In the genomic region with DNA sequence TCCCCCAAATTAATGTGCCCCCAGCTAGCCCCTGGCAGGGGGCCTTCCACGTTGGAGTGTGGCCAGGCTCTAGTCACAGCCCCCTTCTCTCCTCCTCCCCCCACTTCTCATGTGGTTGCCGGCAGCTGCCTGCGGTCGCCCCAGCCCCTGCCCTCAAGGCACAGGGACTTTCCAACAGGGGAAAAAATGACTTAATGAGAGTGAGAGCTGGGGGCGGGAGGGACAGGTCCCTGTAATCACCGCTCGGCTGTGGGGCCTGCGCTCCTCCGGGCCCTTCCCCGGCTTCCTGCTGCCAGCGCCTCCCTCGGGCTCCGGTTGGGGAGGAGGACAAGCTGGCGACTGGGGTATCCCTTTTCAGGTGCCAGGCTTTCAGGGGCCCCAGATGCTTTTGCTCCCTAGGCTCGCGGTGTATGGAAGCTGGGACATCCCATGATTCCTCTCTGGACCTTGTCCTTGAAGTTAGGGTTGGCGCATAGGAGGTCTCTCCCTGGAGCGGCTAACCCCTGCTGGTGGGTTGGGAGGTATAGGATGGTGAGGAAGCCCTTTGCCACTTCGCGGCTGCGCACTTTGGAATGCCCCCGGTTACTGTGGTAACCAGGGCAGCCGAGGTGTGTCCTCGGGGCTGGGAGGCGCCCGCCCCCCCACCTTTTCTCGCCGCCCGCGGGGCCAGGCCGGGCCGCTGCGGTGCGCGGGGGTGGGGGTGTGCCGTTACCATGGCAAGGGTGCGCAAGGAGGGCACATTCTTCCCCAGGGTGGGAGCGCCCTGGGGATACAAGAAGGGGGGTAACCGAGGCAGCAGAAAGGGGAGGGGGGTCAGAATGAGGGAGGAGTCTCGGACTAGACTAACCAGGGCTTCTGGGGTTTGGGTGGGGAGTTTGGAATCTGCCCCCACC, we compare ENCODE assay signal across 9 cellular contexts. TPM values are rescaled to one million over a fixed set of nuclear protein-coding genes. Genes with fewer than 3 reads are reported as not detected.
DNase-seq lines count a peak whose midpoint lies in the region; ATAC-seq and TF ChIP-seq lines count a peak whose summit lies in the region.
"Had no signal": no experiment of that assay in that cellular context is flagged by ENCODE, and none has a peak within 500 bp of the region (broad histone marks: within the 10 kb centered on the region; RNA-seq: fewer than 3 reads in every experiment).

No MANE protein-coding gene starts in this region.

- WGBS in spleen, 5 donors = 0 to 2% (median 1%) methylated on average over 23 to 40 of the region's 40 CpGs

- DNase-seq in NCI-H1417 (lab: John Stamatoyannopoulos, UW) (peak; percentile 33 to 95 (median 91)), epidermal melanocyte (ENCODE audit: insufficient read length, low spot score) (peak; percentile 32), spleen (peak; percentile 90), tibial artery (no peak), cerebellar nuclear complex (lab: John Stamatoyannopoulos, UW) (no peak)
- peak; percentile 64 to 88 for DNase-seq in activated CD4-positive, alpha-beta T cell treated with anti-CD3 and anti-CD28 coated beads, Interleukin-2, amount 50 U/mL, for 24 hours (ENCODE audit: low read depth in 1 of 2, low spot score in 1 of 2)

- H3K4me1 ChIP-seq in spleen (peaks cover 31 to 71% (median 65%) of the 10 kb centered on the region in 6 donors), tibial artery (peaks cover 0 to 42% (median 35%) of the 10 kb centered on the region in 4 donors)

- no peaks in the 10 kb centered on the region for H3K36me3 ChIP-seq in spleen
- H3K36me3 ChIP-seq in tibial artery = no peaks in the 10 kb centered on the region

- H3K9me3 ChIP-seq in spleen (no peaks in the 10 kb centered on the region), tibial artery (no peaks in the 10 kb centered on the region)

- intact Hi-C loops in spleen (cut with DNase I; ENCODE audit: low total_unique reads) = no loop called here
- intact Hi-C loops in tibial artery (cut with DNase I; ENCODE audit: low total_unique reads) = no loop called here

- H3K27ac ChIP-seq in spleen = peak overlapping the region in 7 of 8 donors; percentile 24 to 86 (median 65)
- no peak overlapping the region for H3K27ac ChIP-seq in tibial artery

- H3K27me3 ChIP-seq in spleen (replicated peaks in 1 of 7) (peaks cover 0 to 98% (median 37%) of the 10 kb centered on the region in 7 donors), tibial artery (peaks cover 7 to 84% of the 10 kb centered on the region in 2 donors)

- H3K4me3 ChIP-seq in spleen (peak overlapping the region in 7 of 8 donors; percentile 21 to 67 (median 33)), tibial artery (no peak overlapping the region)

- peak; percentile 66 for ATAC-seq in GM18511 (IDR thresholded peaks at IDR 0.05; ENCODE audit: unreplicated experiment)
- peak; percentile 66 for ATAC-seq in HG02642 (IDR thresholded peaks at IDR 0.05; ENCODE audit: poor library complexity, unreplicated experiment)

- TF ChIP-seq POLR2A in spleen (IDR thresholded peaks at IDR 0.05) = no peak

- TF ChIP-seq CTCF in spleen (IDR thresholded peaks at IDR 0.05 in 8 of 11, conservative IDR thresholded peaks at IDR 0.05 in 3 of 11) = no peak
- TF ChIP-seq CTCF in tibial artery (IDR thresholded peaks at IDR 0.05) = no peak

RNA-seq across cellular contexts. Expression of a gene that starts 16.1 kb away (rescaled TPM):
- total RNA-seq in spleen = 1 to 10 TPM; 1.6 to 7.9 (median 3.5) TPM
- 1 to 10 TPM; 1.5 to 2.5 (median 1.5) TPM for polyA plus RNA-seq in spleen
- total RNA-seq: frontal cortex had no signal

RNA-seq across cellular contexts. Expression of a gene that starts 37.1 kb away (rescaled TPM):
- 10 to 100 TPM in 3 of 7 donors, 1 to 10 TPM in 4; 2.2 to 10.9 (median 10.0) TPM for total RNA-seq in spleen
- polyA plus RNA-seq in spleen = 1 to 10 TPM; 1.1 to 4.0 (median 1.1) TPM
- total RNA-seq: frontal cortex had no signal

Comparison
In these comparisons a context has a peak if more than half of its experiments do, and no peak if none do; other contexts are left out.
1. DNase-seq: peak in NCI-H1417 (3 of 3), activated CD4-positive, alpha-beta T cell treated with anti-CD3 and anti-CD28 coated beads, Interleukin-2, amount 50 U/mL, for 24 hours (2 of 2), epidermal melanocyte (single experiment) and spleen (single experiment); none in tibial artery (0 of 2) and cerebellar nuclear complex (0 of 2).
2. H3K27ac ChIP-seq: peak in spleen (7 of 8); none in tibial artery (0 of 2).
3. H3K4me3 ChIP-seq: peak in spleen (7 of 8); none in tibial artery (0 of 2).